ENCODE assay signal across 1 cellular context in the genomic region with DNA sequence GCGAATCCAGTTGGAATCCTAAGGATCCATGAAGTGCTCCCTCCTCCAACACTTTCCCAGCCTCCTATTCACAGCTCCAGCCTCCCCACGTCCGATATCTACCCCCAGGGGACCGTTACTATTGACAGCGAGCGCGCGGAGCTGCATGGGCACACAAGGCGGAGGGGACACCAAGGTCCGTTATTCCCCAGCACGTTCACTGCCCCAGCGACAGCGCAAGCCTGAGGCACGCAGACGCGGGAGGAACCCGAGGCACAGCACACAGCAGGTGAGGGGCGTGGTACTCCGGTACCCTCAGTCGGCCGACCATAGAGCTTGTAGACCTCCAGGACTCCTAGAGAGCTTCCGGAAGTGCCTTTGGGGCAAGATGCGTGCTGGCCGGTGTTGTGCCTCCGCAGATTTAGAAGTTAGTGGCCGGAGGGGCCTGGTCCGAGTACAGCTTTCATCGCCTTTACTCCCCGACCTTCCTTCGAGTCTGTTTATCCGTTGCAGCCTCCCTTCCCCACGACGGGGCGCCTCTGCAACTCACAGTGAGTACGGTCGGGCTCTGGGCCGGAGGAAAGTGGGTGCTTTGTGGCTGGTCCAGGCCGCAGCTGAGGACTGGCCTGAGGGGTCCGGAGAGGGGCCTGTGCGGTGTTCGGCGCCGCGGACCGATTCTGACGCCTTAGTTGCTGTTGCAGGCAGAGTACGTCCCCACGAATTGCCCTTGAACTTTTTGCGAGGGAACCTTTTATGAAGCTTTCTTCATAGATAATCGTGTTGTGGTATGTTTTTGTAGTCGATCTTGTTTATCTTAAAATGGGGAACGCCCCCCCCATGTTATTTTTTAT.
TF ChIP-seq lines count a peak whose summit lies in the region.

A gene (plus strand): TSS at position 384 of the 830 bp plus-strand sequence. CDS start 6,525 bp downstream, outside the sequence.

TF ChIP-seq in HCT116, 20 proteins besides CTCF, POLR2A, EP300 and RAD21 (continued from another document):
- TF ChIP-seq, protein P1, sequence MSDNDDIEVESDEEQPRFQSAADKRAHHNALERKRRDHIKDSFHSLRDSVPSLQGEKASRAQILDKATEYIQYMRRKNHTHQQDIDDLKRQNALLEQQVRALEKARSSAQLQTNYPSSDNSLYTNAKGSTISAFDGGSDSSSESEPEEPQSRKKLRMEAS (IDR thresholded peaks at IDR 0.05) = peak; percentile 89
- TF ChIP-seq JUND (IDR thresholded peaks at IDR 0.05) = 0 out of 2 replicates have a peak, but pooled peaks have one; percentile 12
- TF ChIP-seq ELF1 (IDR thresholded peaks at IDR 0.05; ENCODE audit: borderline replicate concordance, low read depth) = peak; percentile 55
